1 cellular context compared by ENCODE assay signal in genomic region chr2:5467506-5467905, GRCh38.
TF ChIP-seq lines count a peak whose summit lies in the region.

No MANE protein-coding gene starts in this region.

TF ChIP-seq in GM23338, 12 proteins besides CTCF, POLR2A, EP300 and RAD21 (continued from another document):
- TF ChIP-seq, protein P1, sequence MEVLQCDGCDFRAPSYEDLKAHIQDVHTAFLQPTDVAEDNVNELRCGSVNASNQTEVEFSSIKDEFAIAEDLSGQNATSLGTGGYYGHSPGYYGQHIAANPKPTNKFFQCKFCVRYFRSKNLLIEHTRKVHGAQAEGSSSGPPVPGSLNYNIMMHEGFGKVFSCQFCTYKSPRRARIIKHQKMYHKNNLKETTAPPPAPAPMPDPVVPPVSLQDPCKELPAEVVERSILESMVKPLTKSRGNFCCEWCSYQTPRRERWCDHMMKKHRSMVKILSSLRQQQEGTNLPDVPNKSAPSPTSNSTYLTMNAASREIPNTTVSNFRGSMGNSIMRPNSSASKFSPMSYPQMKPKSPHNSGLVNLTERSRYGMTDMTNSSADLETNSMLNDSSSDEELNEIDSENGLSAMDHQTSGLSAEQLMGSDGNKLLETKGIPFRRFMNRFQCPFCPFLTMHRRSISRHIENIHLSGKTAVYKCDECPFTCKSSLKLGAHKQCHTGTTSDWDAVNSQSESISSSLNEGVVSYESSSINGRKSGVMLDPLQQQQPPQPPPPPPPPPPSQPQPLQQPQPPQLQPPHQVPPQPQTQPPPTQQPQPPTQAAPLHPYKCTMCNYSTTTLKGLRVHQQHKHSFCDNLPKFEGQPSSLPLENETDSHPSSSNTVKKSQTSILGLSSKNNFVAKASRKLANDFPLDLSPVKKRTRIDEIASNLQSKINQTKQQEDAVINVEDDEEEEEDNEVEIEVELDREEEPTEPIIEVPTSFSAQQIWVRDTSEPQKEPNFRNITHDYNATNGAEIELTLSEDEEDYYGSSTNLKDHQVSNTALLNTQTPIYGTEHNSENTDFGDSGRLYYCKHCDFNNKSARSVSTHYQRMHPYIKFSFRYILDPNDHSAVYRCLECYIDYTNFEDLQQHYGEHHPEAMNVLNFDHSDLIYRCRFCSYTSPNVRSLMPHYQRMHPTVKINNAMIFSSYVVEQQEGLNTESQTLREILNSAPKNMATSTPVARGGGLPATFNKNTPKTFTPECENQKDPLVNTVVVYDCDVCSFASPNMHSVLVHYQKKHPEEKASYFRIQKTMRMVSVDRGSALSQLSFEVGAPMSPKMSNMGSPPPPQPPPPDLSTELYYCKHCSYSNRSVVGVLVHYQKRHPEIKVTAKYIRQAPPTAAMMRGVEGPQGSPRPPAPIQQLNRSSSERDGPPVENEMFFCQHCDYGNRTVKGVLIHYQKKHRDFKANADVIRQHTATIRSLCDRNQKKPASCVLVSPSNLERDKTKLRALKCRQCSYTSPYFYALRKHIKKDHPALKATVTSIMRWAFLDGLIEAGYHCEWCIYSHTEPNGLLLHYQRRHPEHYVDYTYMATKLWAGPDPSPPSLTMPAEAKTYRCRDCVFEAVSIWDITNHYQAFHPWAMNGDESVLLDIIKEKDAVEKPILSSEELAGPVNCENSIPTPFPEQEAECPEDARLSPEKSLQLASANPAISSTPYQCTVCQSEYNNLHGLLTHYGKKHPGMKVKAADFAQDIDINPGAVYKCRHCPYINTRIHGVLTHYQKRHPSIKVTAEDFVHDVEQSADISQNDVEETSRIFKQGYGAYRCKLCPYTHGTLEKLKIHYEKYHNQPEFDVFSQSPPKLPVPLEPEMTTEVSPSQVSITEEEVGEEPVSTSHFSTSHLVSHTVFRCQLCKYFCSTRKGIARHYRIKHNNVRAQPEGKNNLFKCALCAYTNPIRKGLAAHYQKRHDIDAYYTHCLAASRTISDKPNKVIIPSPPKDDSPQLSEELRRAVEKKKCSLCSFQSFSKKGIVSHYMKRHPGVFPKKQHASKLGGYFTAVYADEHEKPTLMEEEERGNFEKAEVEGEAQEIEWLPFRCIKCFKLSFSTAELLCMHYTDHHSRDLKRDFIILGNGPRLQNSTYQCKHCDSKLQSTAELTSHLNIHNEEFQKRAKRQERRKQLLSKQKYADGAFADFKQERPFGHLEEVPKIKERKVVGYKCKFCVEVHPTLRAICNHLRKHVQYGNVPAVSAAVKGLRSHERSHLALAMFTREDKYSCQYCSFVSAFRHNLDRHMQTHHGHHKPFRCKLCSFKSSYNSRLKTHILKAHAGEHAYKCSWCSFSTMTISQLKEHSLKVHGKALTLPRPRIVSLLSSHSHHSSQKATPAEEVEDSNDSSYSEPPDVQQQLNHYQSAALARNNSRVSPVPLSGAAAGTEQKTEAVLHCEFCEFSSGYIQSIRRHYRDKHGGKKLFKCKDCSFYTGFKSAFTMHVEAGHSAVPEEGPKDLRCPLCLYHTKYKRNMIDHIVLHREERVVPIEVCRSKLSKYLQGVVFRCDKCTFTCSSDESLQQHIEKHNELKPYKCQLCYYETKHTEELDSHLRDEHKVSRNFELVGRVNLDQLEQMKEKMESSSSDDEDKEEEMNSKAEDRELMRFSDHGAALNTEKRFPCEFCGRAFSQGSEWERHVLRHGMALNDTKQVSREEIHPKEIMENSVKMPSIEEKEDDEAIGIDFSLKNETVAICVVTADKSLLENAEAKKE (CRISPR knock-in tag; IDR thresholded peaks at IDR 0.05) = no peak
